ENCODE assay signal across 19 cellular contexts in genomic region chr1:55252942-55253589, GRCh38. TPM values are rescaled to one million over a fixed set of nuclear protein-coding genes. Genes with fewer than 3 reads are reported as not detected.
DNase-seq lines count a peak whose midpoint lies in the region; ATAC-seq and FAIRE-seq lines count a peak whose summit lies in the region.
"Had no signal": no experiment of that assay in that cellular context is flagged by ENCODE, and none has a peak within 500 bp of the region (broad histone marks: within the 10 kb centered on the region; RNA-seq: fewer than 3 reads in every experiment).

No MANE protein-coding gene starts in this region.

- intact Hi-C loops in left ventricle myocardium superior (cut with micrococcal nuclease), result no loop called here

- no peak overlapping the region for H3K27ac ChIP-seq in small intestine (ENCODE audit: low read depth in 1 of 2, low read length in 1 of 2)
- H3K27ac ChIP-seq: vagina had no signal

- H3K36me3 ChIP-seq in small intestine (ENCODE audit: control insufficient read depth in 2 of 2, insufficient read depth in 2 of 2, low read length in 2 of 2), result no peaks in the 10 kb centered on the region
- H3K36me3 ChIP-seq: vagina had no signal

- H3K9me3 ChIP-seq in small intestine (ENCODE audit: control insufficient read depth, low read depth), result no peaks in the 10 kb centered on the region
- H3K9me3 ChIP-seq: vagina had no signal

- DNase-seq in activated T-cell treated with anti-CD3 and anti-CD28 coated beads, Interleukin-2, amount 50 U/mL, for 72 hours, result no peak
- DNase-seq in activated T-cell treated with anti-CD3 and anti-CD28 coated beads for 4 hours, result no peak
- peak; percentile 20 for DNase-seq in NCI-H69 (lab: John Stamatoyannopoulos, UW)
- no peak for DNase-seq in left ventricle myocardium superior
- no peak for DNase-seq in small intestine
- DNase-seq in central memory CD4-positive, alpha-beta T cell, result no peak
- DNase-seq: activated CD4-positive, alpha-beta T cell treated with anti-CD3 and anti-CD28 coated beads, Interleukin-2, amount 50 U/mL, for 1 hour; CD4-positive, CD25-positive, alpha-beta regulatory T cell; effector memory CD8-positive, alpha-beta T cell; HFFc6; islet precursor cell; Kasumi-1; NCI-H1436 treated with DMSO at 0.1 percent for 48 hours; NCI-H510A treated with DMSO at 0.1 percent for 48 hours; nephron progenitor cell had no signal

- no peaks in the 10 kb centered on the region for H3K27me3 Mint-ChIP-seq in activated T-cell treated with anti-CD3 and anti-CD28 coated beads, Interleukin-2, amount 50 U/mL, for 72 hours (ENCODE audit: low read depth)
- H3K27me3 Mint-ChIP-seq in stimulated activated memory B cell treated with anti-CD40 and anti-IgM and Interleukin-4, amounts not matched to agents 10 μg/mL and 1 μg/mL and 100 μg/mL, for 72 hours, result no peaks in the 10 kb centered on the region
- H3K27me3 Mint-ChIP-seq: CD4-positive, CD25-positive, alpha-beta regulatory T cell; effector memory CD8-positive, alpha-beta T cell had no signal

- H3K9me3 Mint-ChIP-seq in activated T-cell treated with anti-CD3 and anti-CD28 coated beads, Interleukin-2, amount 50 U/mL, for 72 hours, result peaks cover 0 to 4% of the 10 kb centered on the region in 2 donors
- no peaks in the 10 kb centered on the region for H3K9me3 Mint-ChIP-seq in stimulated activated memory B cell treated with anti-CD40 and anti-IgM and Interleukin-4, amounts not matched to agents 10 μg/mL and 1 μg/mL and 100 μg/mL, for 72 hours
- H3K9me3 Mint-ChIP-seq: activated T-helper 1 cell treated with anti-CD3 and anti-CD28 coated beads, Interleukin-12 subunit alpha, Interleukin-12 subunit beta, Interleukin-2, Interleukin-4 antibody, amounts not matched to agents 30 ng/mL and 10 ng/mL and 1 ng/mL, durations not matched to agents 14 hours and 24 hours and 36 hours; CD4-positive, CD25-positive, alpha-beta regulatory T cell; effector memory CD8-positive, alpha-beta T cell; HFFc6; nephron progenitor cell had no signal

- FAIRE-seq in small intestine (lab: Jason Lieb, UNC), result no peak

- no peak overlapping the region for H3K4me3 ChIP-seq in small intestine (ENCODE audit: low read depth in 1 of 2, low read length in 2 of 2)
- H3K4me3 ChIP-seq: vagina had no signal

- no peaks in the 10 kb centered on the region for H3K36me3 Mint-ChIP-seq in activated T-cell treated with anti-CD3 and anti-CD28 coated beads, Interleukin-2, amount 50 U/mL, for 72 hours (ENCODE audit: insufficient read depth in 2 of 2)
- no peaks in the 10 kb centered on the region for H3K36me3 Mint-ChIP-seq in stimulated activated memory B cell treated with anti-CD40 and anti-IgM and Interleukin-4, amounts not matched to agents 10 μg/mL and 1 μg/mL and 100 μg/mL, for 72 hours
- H3K36me3 Mint-ChIP-seq: CD4-positive, CD25-positive, alpha-beta regulatory T cell had no signal

- 15 to 52% (median 40%) methylated on average over 8 of the region's 8 CpGs for WGBS in small intestine, 3 donors

- no peaks in the 10 kb centered on the region for H3K27me3 ChIP-seq in small intestine (ENCODE audit: control insufficient read depth in 2 of 2, insufficient read depth in 2 of 2, low read length in 2 of 2)
- H3K27me3 ChIP-seq: vagina had no signal

- no peaks in the 10 kb centered on the region for H3K4me1 ChIP-seq in small intestine (ENCODE audit: control insufficient read depth in 2 of 2, insufficient read depth in 1 of 2, low read depth in 1 of 2, low read length in 1 of 2)
- H3K4me1 ChIP-seq: vagina had no signal

- peak overlapping the region; percentile 1 for H3K27ac Mint-ChIP-seq in activated T-cell treated with anti-CD3 and anti-CD28 coated beads, Interleukin-2, amount 50 U/mL, for 72 hours
- H3K27ac Mint-ChIP-seq in stimulated activated memory B cell treated with anti-CD40 and anti-IgM and Interleukin-4, amounts not matched to agents 10 μg/mL and 1 μg/mL and 100 μg/mL, for 72 hours, result peak overlapping the region; percentile 80
- H3K27ac Mint-ChIP-seq: activated T-helper 1 cell treated with anti-CD3 and anti-CD28 coated beads, Interleukin-12 subunit alpha, Interleukin-12 subunit beta, Interleukin-2, Interleukin-4 antibody, amounts not matched to agents 30 ng/mL and 10 ng/mL and 1 ng/mL, durations not matched to agents 14 hours and 24 hours and 36 hours; CD4-positive, CD25-positive, alpha-beta regulatory T cell; HFFc6; nephron progenitor cell had no signal

- H3K4me1 Mint-ChIP-seq in activated T-cell treated with anti-CD3 and anti-CD28 coated beads, Interleukin-2, amount 50 U/mL, for 72 hours (ENCODE audit: low read depth), result peaks cover 18% of the 10 kb centered on the region
- H3K4me1 Mint-ChIP-seq in stimulated activated memory B cell treated with anti-CD40 and anti-IgM and Interleukin-4, amounts not matched to agents 10 μg/mL and 1 μg/mL and 100 μg/mL, for 72 hours, result peaks cover 37% of the 10 kb centered on the region
- H3K4me1 Mint-ChIP-seq: nephron progenitor cell had no signal

- no peak for ATAC-seq in activated T-cell treated with anti-CD3 and anti-CD28 coated beads, Interleukin-2, amount 50 U/mL, for 72 hours (replicated peaks in 1 of 2)
- peak; percentile 9 for ATAC-seq in left ventricle myocardium superior
- no peak for ATAC-seq in stimulated activated memory B cell treated with anti-CD40 and anti-IgM and Interleukin-4, amounts not matched to agents 10 μg/mL and 1 μg/mL and 100 μg/mL, for 72 hours
- no peak for ATAC-seq in GM19035 (IDR thresholded peaks at IDR 0.05; ENCODE audit: unreplicated experiment)
- ATAC-seq: effector memory CD8-positive, alpha-beta T cell had no signal

- peak overlapping the region in 1 of 2 donors; percentile 39 for H3K4me3 Mint-ChIP-seq in activated T-cell treated with anti-CD3 and anti-CD28 coated beads, Interleukin-2, amount 50 U/mL, for 72 hours
- H3K4me3 Mint-ChIP-seq in stimulated activated memory B cell treated with anti-CD40 and anti-IgM and Interleukin-4, amounts not matched to agents 10 μg/mL and 1 μg/mL and 100 μg/mL, for 72 hours, result no peak overlapping the region
- H3K4me3 Mint-ChIP-seq: activated T-helper 1 cell treated with anti-CD3 and anti-CD28 coated beads, Interleukin-12 subunit alpha, Interleukin-12 subunit beta, Interleukin-2, Interleukin-4 antibody, amounts not matched to agents 30 ng/mL and 10 ng/mL and 1 ng/mL, durations not matched to agents 14 hours and 24 hours and 36 hours; CD4-positive, CD25-positive, alpha-beta regulatory T cell; effector memory CD8-positive, alpha-beta T cell; HFFc6; nephron progenitor cell had no signal

RNA-seq across cellular contexts. Expression of gene USP24, which starts 37.9 kb away (rescaled TPM):
- 10 to 100 TPM; 46.1 to 46.2 TPM for total RNA-seq in activated T-cell treated with anti-CD3 and anti-CD28 coated beads, Interleukin-2, amount 50 U/mL, for 72 hours
- total RNA-seq in left ventricle myocardium superior, result 33.1 TPM
- polyA plus RNA-seq in small intestine, result 10 to 100 TPM in 2 of 3 donors, 1 to 10 TPM in 1; 7.3 to 11.4 (median 11.1) TPM
